Comparison of ENCODE assay signal across 10 cellular contexts in the genomic region with DNA sequence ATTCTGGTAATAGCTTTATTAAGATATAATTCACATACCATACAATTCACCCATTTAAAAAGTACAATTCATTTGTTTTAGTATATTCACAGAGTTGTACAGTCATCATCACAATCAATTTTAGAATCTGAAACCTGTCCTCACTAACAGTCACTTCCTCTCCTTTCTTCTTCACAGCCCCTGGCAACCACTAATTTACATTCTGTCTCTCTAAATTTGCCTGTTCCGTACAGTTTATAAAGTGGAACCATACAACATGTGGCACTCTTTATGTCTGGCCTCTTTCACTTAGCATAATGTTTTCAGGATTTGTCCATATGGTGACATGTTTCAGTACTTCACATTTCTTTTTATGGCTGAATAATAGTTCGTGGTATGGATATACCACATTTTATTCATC. TPM values are rescaled to one million over a fixed set of nuclear protein-coding genes. Genes with fewer than 3 reads are reported as not detected.
A peak's percentile ranks its signal among the peaks of the same experiment; 100 is the strongest.
DNase-seq lines count a peak whose midpoint lies in the region; ATAC-seq and TF ChIP-seq lines count a peak whose summit lies in the region.
"Had no signal": no experiment of that assay in that cellular context is flagged by ENCODE, and none has a peak within 500 bp of the region (broad histone marks: within the 10 kb centered on the region; RNA-seq: fewer than 3 reads in every experiment).

No MANE protein-coding gene starts in this region.

- peaks cover under 1% of the 10 kb centered on the region for H3K27me3 Mint-ChIP-seq in activated CD4-positive, alpha-beta memory T cell treated with anti-CD3 and anti-CD28 coated beads, Interleukin-2, amount 10 ng/mL, durations not matched to agents 7 days and 5 days
- no peaks in the 10 kb centered on the region for H3K27me3 Mint-ChIP-seq in activated CD4-positive, alpha-beta memory T cell treated with anti-CD3 and anti-CD28 coated beads for 36 hours
- H3K27me3 Mint-ChIP-seq in IgD-negative memory B cell (peaks cover 3% of the 10 kb centered on the region), GM23338 (ENCODE audit: insufficient read depth, low read depth, poor library complexity) (peaks cover 2% of the 10 kb centered on the region)
- no peaks in the 10 kb centered on the region for H3K27me3 Mint-ChIP-seq in natural killer cell treated with Interleukin-12 subunit alpha and Interleukin-12 subunit beta and Interleukin-15 and Interleukin-18, amount 100 ng/mL, for 72 hours

- CTCF ChIA-PET in activated CD4-positive, alpha-beta memory T cell treated with anti-CD3 and anti-CD28 coated beads, Interleukin-2, amount 10 ng/mL, durations not matched to agents 7 days and 5 days (lab: Charles Lee): interaction anchor here (0.9 to 1.6 kb wide), 4 partner anchors 23 to 80 kb away, joined by 3 to 5 read pairs (median 4); a partner anchor contains a TSS
- CTCF ChIA-PET in activated CD4-positive, alpha-beta memory T cell treated with anti-CD3 and anti-CD28 coated beads for 36 hours (lab: Charles Lee): interaction anchor here (1.2 kb wide), 1 partner anchor 23 kb away, joined by 4 read pairs; a partner anchor contains a TSS

- H3K9me2 ChIP-seq in GM23338 (ENCODE audit: insufficient read depth): no peaks in the 10 kb centered on the region

- no peak for DNase-seq in activated CD4-positive, alpha-beta memory T cell treated with anti-CD3 and anti-CD28 coated beads, Interleukin-2, amount 10 ng/mL, durations not matched to agents 7 days and 5 days
- DNase-seq in activated CD4-positive, alpha-beta memory T cell treated with anti-CD3 and anti-CD28 coated beads for 36 hours: no peak
- DNase-seq in natural killer cell treated with Interleukin-12 subunit alpha and Interleukin-12 subunit beta and Interleukin-15 and Interleukin-18, amount 100 ng/mL, for 72 hours (ENCODE audit: low spot score): no peak
- no peak for DNase-seq in amygdala (lab: John Stamatoyannopoulos, UW)
- no peak for DNase-seq in NCI-H1417 treated with DMSO at 0.1 percent for 48 hours (lab: John Stamatoyannopoulos, UW)
- DNase-seq in GM23338 (ENCODE audit: low spot score): no peak
- DNase-seq: activated gamma-delta T cell had no signal

- intact Hi-C loops in activated CD4-positive, alpha-beta memory T cell treated with anti-CD3 and anti-CD28 coated beads for 36 hours (cut with micrococcal nuclease): loop anchor here (5.0 kb wide), 2 partner anchors 69 to 134 kb away; a partner anchor contains a TSS

- no peaks in the 10 kb centered on the region for H4K20me1 ChIP-seq in GM23338 (replicated peaks; ENCODE audit: insufficient read depth)

- ATAC-seq in HG02571 (IDR thresholded peaks at IDR 0.05; ENCODE audit: unreplicated experiment): peak; percentile 95
- peak; percentile 56 to 90 for ATAC-seq in natural killer cell treated with Interleukin-12 subunit alpha and Interleukin-12 subunit beta and Interleukin-15 and Interleukin-18, amount 100 ng/mL, for 72 hours
- ATAC-seq in GM23338: no peak

- peaks cover 7% of the 10 kb centered on the region for H3K36me3 Mint-ChIP-seq in activated CD4-positive, alpha-beta memory T cell treated with anti-CD3 and anti-CD28 coated beads, Interleukin-2, amount 10 ng/mL, durations not matched to agents 7 days and 5 days (ENCODE audit: low read depth)
- H3K36me3 Mint-ChIP-seq in activated CD4-positive, alpha-beta memory T cell treated with anti-CD3 and anti-CD28 coated beads for 36 hours: peaks cover 4% of the 10 kb centered on the region
- H3K36me3 Mint-ChIP-seq in IgD-negative memory B cell: no peaks in the 10 kb centered on the region
- peaks cover 5% of the 10 kb centered on the region for H3K36me3 Mint-ChIP-seq in natural killer cell treated with Interleukin-12 subunit alpha and Interleukin-12 subunit beta and Interleukin-15 and Interleukin-18, amount 100 ng/mL, for 72 hours
- peaks cover 5% of the 10 kb centered on the region; the same call in 2 of the 3 replicates for H3K36me3 Mint-ChIP-seq in GM23338 (ENCODE audit: low read depth)

- H3K4me2 ChIP-seq in GM23338: no peak overlapping the region

- H2AFZ ChIP-seq in GM23338: no peak overlapping the region

- H3K27me3 ChIP-seq in GM23338 (ENCODE audit: insufficient read depth): no peaks in the 10 kb centered on the region

- H3K27ac Mint-ChIP-seq in activated CD4-positive, alpha-beta memory T cell treated with anti-CD3 and anti-CD28 coated beads, Interleukin-2, amount 10 ng/mL, durations not matched to agents 7 days and 5 days: peak overlapping the region; percentile 1
- no peak overlapping the region for H3K27ac Mint-ChIP-seq in activated CD4-positive, alpha-beta memory T cell treated with anti-CD3 and anti-CD28 coated beads for 36 hours
- H3K27ac Mint-ChIP-seq in IgD-negative memory B cell (no peak overlapping the region), GM23338 (no peak overlapping the region)
- peak overlapping the region in 1 of 2 donors; percentile 32 for H3K27ac Mint-ChIP-seq in natural killer cell treated with Interleukin-12 subunit alpha and Interleukin-12 subunit beta and Interleukin-15 and Interleukin-18, amount 100 ng/mL, for 72 hours

- POLR2A ChIA-PET in activated CD4-positive, alpha-beta memory T cell treated with anti-CD3 and anti-CD28 coated beads, Interleukin-2, amount 10 ng/mL, durations not matched to agents 7 days and 5 days (lab: Charles Lee): interaction anchor here (1.0 to 2.1 kb wide), 4 partner anchors 46 to 82 kb away, joined by 3 to 9 read pairs (median 3); a partner anchor contains a TSS
- POLR2A ChIA-PET in activated CD4-positive, alpha-beta memory T cell treated with anti-CD3 and anti-CD28 coated beads for 36 hours (lab: Charles Lee): no interaction called here

- H3K27ac ChIP-seq in GM23338 (ENCODE audit: low read depth): no peak overlapping the region

- H3K4me1 Mint-ChIP-seq in activated CD4-positive, alpha-beta memory T cell treated with anti-CD3 and anti-CD28 coated beads, Interleukin-2, amount 10 ng/mL, durations not matched to agents 7 days and 5 days: peaks cover 24% of the 10 kb centered on the region
- peaks cover 22% of the 10 kb centered on the region for H3K4me1 Mint-ChIP-seq in activated CD4-positive, alpha-beta memory T cell treated with anti-CD3 and anti-CD28 coated beads for 36 hours (ENCODE audit: low read depth)
- H3K4me1 Mint-ChIP-seq in IgD-negative memory B cell: peaks cover 18 to 22% (median 20%) of the 10 kb centered on the region in 3 donors
- H3K4me1 Mint-ChIP-seq in natural killer cell treated with Interleukin-12 subunit alpha and Interleukin-12 subunit beta and Interleukin-15 and Interleukin-18, amount 100 ng/mL, for 72 hours (ENCODE audit: low read depth in 2 of 2): peaks cover 5 to 11% of the 10 kb centered on the region in 2 donors
- no peaks in the 10 kb centered on the region for H3K4me1 Mint-ChIP-seq in GM23338

- no peak for TF ChIP-seq CTCF in GM23338 (conservative IDR thresholded peaks at IDR 0.05; ENCODE audit: low read depth in 2 of 2)

- no peaks in the 10 kb centered on the region for H3K79me2 ChIP-seq in GM23338 (replicated peaks; ENCODE audit: insufficient read depth)

- H3F3A ChIP-seq in GM23338 (replicated peaks; ENCODE audit: low read depth): no peaks in the 10 kb centered on the region

- H3K4me3 Mint-ChIP-seq in activated CD4-positive, alpha-beta memory T cell treated with anti-CD3 and anti-CD28 coated beads, Interleukin-2, amount 10 ng/mL, durations not matched to agents 7 days and 5 days: no peak overlapping the region
- no peak overlapping the region for H3K4me3 Mint-ChIP-seq in activated CD4-positive, alpha-beta memory T cell treated with anti-CD3 and anti-CD28 coated beads for 36 hours
- H3K4me3 Mint-ChIP-seq in IgD-negative memory B cell: peak overlapping the region in 3 of 4 donors; percentile 51 to 87 (median 64)
- H3K4me3 Mint-ChIP-seq in natural killer cell treated with Interleukin-12 subunit alpha and Interleukin-12 subunit beta and Interleukin-15 and Interleukin-18, amount 100 ng/mL, for 72 hours: peak overlapping the region; percentile 38
- H3K4me3 Mint-ChIP-seq in GM23338: no peak overlapping the region

- H3K36me3 ChIP-seq in GM23338 (ENCODE audit: insufficient read depth): peaks cover 4% of the 10 kb centered on the region; the same call in 1 of the 2 replicates

- no peaks in the 10 kb centered on the region for H3K4me1 ChIP-seq in GM23338 (ENCODE audit: insufficient read depth)

- H3K9me3 Mint-ChIP-seq in activated CD4-positive, alpha-beta memory T cell treated with anti-CD3 and anti-CD28 coated beads, Interleukin-2, amount 10 ng/mL, durations not matched to agents 7 days and 5 days: peaks cover 8% of the 10 kb centered on the region
- H3K9me3 Mint-ChIP-seq in activated CD4-positive, alpha-beta memory T cell treated with anti-CD3 and anti-CD28 coated beads for 36 hours: peaks cover 4% of the 10 kb centered on the region
- peaks cover 2 to 5% (median 4%) of the 10 kb centered on the region in 3 donors for H3K9me3 Mint-ChIP-seq in IgD-negative memory B cell
- peaks cover 4% of the 10 kb centered on the region for H3K9me3 Mint-ChIP-seq in natural killer cell treated with Interleukin-12 subunit alpha and Interleukin-12 subunit beta and Interleukin-15 and Interleukin-18, amount 100 ng/mL, for 72 hours
- peaks cover 5% of the 10 kb centered on the region for H3K9me3 Mint-ChIP-seq in GM23338

- no peak overlapping the region for H3K4me3 ChIP-seq in GM23338

TF ChIP-seq in GM23338, 12 proteins besides CTCF, POLR2A, EP300 and RAD21 (continues in another document):
- no peak for TF ChIP-seq EZH2 (IDR thresholded peaks at IDR 0.05; ENCODE audit: low read depth, unreplicated experiment)

RNA-seq across cellular contexts. Expression of a gene that starts 22.7 kb away (rescaled TPM):
- total RNA-seq in activated CD4-positive, alpha-beta memory T cell treated with anti-CD3 and anti-CD28 coated beads, Interleukin-2, amount 10 ng/mL, durations not matched to agents 7 days and 5 days: under 1 TPM; 0.38 to 0.81 TPM
- total RNA-seq in activated CD4-positive, alpha-beta memory T cell treated with anti-CD3 and anti-CD28 coated beads for 36 hours: not detected
- polyA plus RNA-seq in IgD-negative memory B cell (0.41 TPM), GM23338 (2016; fragmentation: Nextera tagmentation; extraction: Ambion mirVana) (0.19 and 0.32 TPM in 2 replicates)
- total RNA-seq in natural killer cell treated with Interleukin-12 subunit alpha and Interleukin-12 subunit beta and Interleukin-15 and Interleukin-18, amount 100 ng/mL, for 72 hours: under 1 TPM in 1 of 2 donors, not detected in 1; 0.33 TPM
- total RNA-seq in GM23338 (2014; rRNA removed; shearing (Covaris generic)): not detected in 2 replicates
- polyA plus RNA-seq: AG04450 had no signal

Comparison
In these comparisons a context has a peak if more than half of its experiments do, and no peak if none do; other contexts are left out.
1. H3K4me3 Mint-ChIP-seq: peak in IgD-negative memory B cell (3 of 4) and natural killer cell treated with Interleukin-12 subunit alpha and Interleukin-12 subunit beta and Interleukin-15 and Interleukin-18, amount 100 ng/mL, for 72 hours (single experiment); none in activated CD4-positive, alpha-beta memory T cell treated with anti-CD3 and anti-CD28 coated beads, Interleukin-2, amount 10 ng/mL, durations not matched to agents 7 days and 5 days (single experiment), activated CD4-positive, alpha-beta memory T cell treated with anti-CD3 and anti-CD28 coated beads for 36 hours (single experiment) and GM23338 (single experiment).